Comparison of ENCODE assay signal across 8 cellular contexts in genomic region chrX:154367474-154368308, GRCh38. TPM values are rescaled to one million over a fixed set of nuclear protein-coding genes. Genes with fewer than 3 reads are reported as not detected.
A peak's percentile ranks its signal among the peaks of the same experiment; 100 is the strongest.
DNase-seq lines count a peak whose midpoint lies in the region; ATAC-seq and TF ChIP-seq lines count a peak whose summit lies in the region.

No MANE protein-coding gene starts in this region.

- ATAC-seq in GM18909 (IDR thresholded peaks at IDR 0.05; ENCODE audit: poor library complexity, unreplicated experiment) = no peak

- peak overlapping the region; percentile 97 for H3K9ac ChIP-seq in GM23248
- H3K9ac ChIP-seq in skeletal muscle satellite cell (ENCODE audit: low read depth, low read length) = peak overlapping the region; percentile 99

- peak overlapping the region; percentile 69 for H3K4me3 Mint-ChIP-seq in activated CD4-positive, alpha-beta memory T cell treated with anti-CD3 and anti-CD28 coated beads for 36 hours

- H4K20me1 ChIP-seq in GM23248 (ENCODE audit: insufficient read depth) = no peaks in the 10 kb centered on the region

- H2AFZ ChIP-seq in GM23248 = no peak overlapping the region

- no peaks in the 10 kb centered on the region for H3K9me2 ChIP-seq in GM23248 (ENCODE audit: insufficient read depth)

- H3K4me1 Mint-ChIP-seq in activated CD4-positive, alpha-beta memory T cell treated with anti-CD3 and anti-CD28 coated beads for 36 hours (ENCODE audit: low read depth) = peaks cover 20% of the 10 kb centered on the region

- H3K27me3 Mint-ChIP-seq in activated CD4-positive, alpha-beta memory T cell treated with anti-CD3 and anti-CD28 coated beads for 36 hours = no peaks in the 10 kb centered on the region

- intact Hi-C loops in activated CD4-positive, alpha-beta memory T cell treated with anti-CD3 and anti-CD28 coated beads for 36 hours (cut with micrococcal nuclease) = no loop called here

- H3K27ac ChIP-seq in GM23248 = peak overlapping the region; percentile 98

- CTCF ChIA-PET in activated CD4-positive, alpha-beta memory T cell treated with anti-CD3 and anti-CD28 coated beads for 36 hours (lab: Charles Lee) = no interaction called here

- H3K27me3 ChIP-seq in GM23248 (replicated peaks; ENCODE audit: insufficient read depth) = no peaks in the 10 kb centered on the region
- H3K27me3 ChIP-seq in skeletal muscle satellite cell (ENCODE audit: control insufficient read depth, insufficient read depth, low read length) = no peaks in the 10 kb centered on the region

- peak overlapping the region; percentile 87 for H3K27ac Mint-ChIP-seq in activated CD4-positive, alpha-beta memory T cell treated with anti-CD3 and anti-CD28 coated beads for 36 hours

- H3K4me2 ChIP-seq in GM23248 (ENCODE audit: unreplicated experiment) (peak overlapping the region; percentile 73), skeletal muscle satellite cell (ENCODE audit: low read length) (peak overlapping the region; percentile 90)

- H3K9me3 Mint-ChIP-seq in activated CD4-positive, alpha-beta memory T cell treated with anti-CD3 and anti-CD28 coated beads for 36 hours = no peaks in the 10 kb centered on the region

- in situ Hi-C loops in GM23248 (cut with MboI) = no loop called here

- no peaks in the 10 kb centered on the region for H3K9me3 ChIP-seq in GM23248 (ENCODE audit: low read depth)
- H3K9me3 ChIP-seq in skeletal muscle satellite cell (replicated peaks; ENCODE audit: low read length) = no peaks in the 10 kb centered on the region

- H3F3A ChIP-seq in GM23248 (ENCODE audit: insufficient read depth) = peaks cover 20% of the 10 kb centered on the region

- DNase-seq in GM23248 (no peak), fibroblast of villous mesenchyme (ENCODE audit: low read depth) (no peak), NCI-H1092 (lab: John Stamatoyannopoulos, UW) (no peak), SW 1271 (lab: John Stamatoyannopoulos, UW) (no peak), T-helper 9 cell (no peak)
- DNase-seq in activated CD4-positive, alpha-beta memory T cell treated with anti-CD3 and anti-CD28 coated beads for 36 hours = no peak

- peaks cover 4% of the 10 kb centered on the region; the same call in 1 of the 2 replicates for H3K36me3 ChIP-seq in GM23248 (ENCODE audit: low read depth)
- H3K36me3 ChIP-seq in skeletal muscle satellite cell (ENCODE audit: insufficient read depth, low read length) = peaks cover 63% of the 10 kb centered on the region

- whole genome bisulfite sequencing in GM23248 (ENCODE audit: low coverage in 1 of 2, low lambda C conversion rate in 2 of 2, missing lambda C conversion rate in 2 of 2), 2 experiments = 49 to 75% methylated on average over 10 to 17 of the region's 31 CpGs

- POLR2A ChIA-PET in activated CD4-positive, alpha-beta memory T cell treated with anti-CD3 and anti-CD28 coated beads for 36 hours (lab: Charles Lee) = interaction anchor here (1.6 to 2.0 kb wide), 3 partner anchors 16 to 397 kb away, joined by 4 to 11 read pairs (median 5); partner anchors contain the start of genes HCFC1 and RPL10

- H3K4me3 ChIP-seq in GM23248 = peak overlapping the region; percentile 92
- H3K4me3 ChIP-seq in fibroblast of villous mesenchyme (ENCODE audit: low read depth, low read length) = peak overlapping the region; percentile 75
- peak overlapping the region; percentile 78 for H3K4me3 ChIP-seq in skeletal muscle satellite cell (ENCODE audit: low read length)

- peaks cover 78% of the 10 kb centered on the region for H3K79me2 ChIP-seq in GM23248 (ENCODE audit: insufficient read depth)

- TF ChIP-seq CTCF in fibroblast of villous mesenchyme (IDR thresholded peaks at IDR 0.05; ENCODE audit: insufficient read depth, low read depth, low read length) = no peak

- H3K4me1 ChIP-seq in GM23248 (ENCODE audit: insufficient read depth) (0 out of 2 replicates have a peak, but pooled peaks cover 9% of the 10 kb centered on the region), skeletal muscle satellite cell (ENCODE audit: control insufficient read depth, insufficient read depth, low read length) (peaks cover 37% of the 10 kb centered on the region)

- peaks cover 26% of the 10 kb centered on the region for H3K36me3 Mint-ChIP-seq in activated CD4-positive, alpha-beta memory T cell treated with anti-CD3 and anti-CD28 coated beads for 36 hours

RNA-seq across cellular contexts. Expression of gene FLNA, which starts 6.7 kb away (rescaled TPM):
- 2,857 and 2,903 TPM in 2 replicates for total RNA-seq in GM23248 (2014; rRNA removed; shearing (Covaris generic))
- polyA plus RNA-seq in GM23248 (2016; fragmentation: Nextera tagmentation; extraction: Ambion mirVana) = 1,377 and 1,379 TPM in 2 replicates
- total RNA-seq in activated CD4-positive, alpha-beta memory T cell treated with anti-CD3 and anti-CD28 coated beads for 36 hours = 1,000 to 10,000 TPM; 1,023 to 1,032 TPM
- 3,767 and 4,290 TPM in 2 replicates for total RNA-seq in fibroblast of villous mesenchyme
- total RNA-seq in skeletal muscle satellite cell (2012; rRNA removed) = 1,046 and 1,316 TPM in 2 replicates

RNA-seq across cellular contexts. Expression of gene EMD, which starts 11.4 kb away (rescaled TPM):
- 39.7 TPM in 2 replicates for total RNA-seq in GM23248 (2014; rRNA removed; shearing (Covaris generic))
- polyA plus RNA-seq in GM23248 (2016; fragmentation: Nextera tagmentation; extraction: Ambion mirVana) = 86.6 and 96.0 TPM in 2 replicates
- 10 to 100 TPM; 75.8 to 79.1 TPM for total RNA-seq in activated CD4-positive, alpha-beta memory T cell treated with anti-CD3 and anti-CD28 coated beads for 36 hours
- 34.5 and 35.1 TPM in 2 replicates for total RNA-seq in fibroblast of villous mesenchyme
- total RNA-seq in skeletal muscle satellite cell (2012; rRNA removed) = 33.2 and 44.3 TPM in 2 replicates

RNA-seq across cellular contexts. Expression of gene RPL10, which starts 30.5 kb away (rescaled TPM):
- total RNA-seq in GM23248 (2014; rRNA removed; shearing (Covaris generic)) = 3,014 and 6,561 TPM in 2 replicates
- 1,381 and 1,435 TPM in 2 replicates for polyA plus RNA-seq in GM23248 (2016; fragmentation: Nextera tagmentation; extraction: Ambion mirVana)
- total RNA-seq in activated CD4-positive, alpha-beta memory T cell treated with anti-CD3 and anti-CD28 coated beads for 36 hours = 1,000 to 10,000 TPM; 3,597 to 3,654 TPM
- 1,310 and 1,322 TPM in 2 replicates for total RNA-seq in fibroblast of villous mesenchyme
- total RNA-seq in skeletal muscle satellite cell (2012; rRNA removed) = 2,217 and 3,625 TPM in 2 replicates

RNA-seq across cellular contexts. Expression of gene DNASE1L1, which starts 41.4 kb away (rescaled TPM):
- 60.7 TPM in 2 replicates for total RNA-seq in GM23248 (2014; rRNA removed; shearing (Covaris generic))
- polyA plus RNA-seq in GM23248 (2016; fragmentation: Nextera tagmentation; extraction: Ambion mirVana) = 16.6 and 17.0 TPM in 2 replicates
- total RNA-seq in activated CD4-positive, alpha-beta memory T cell treated with anti-CD3 and anti-CD28 coated beads for 36 hours = 10 to 100 TPM; 12.5 to 13.3 TPM
- 45.4 and 53.5 TPM in 2 replicates for total RNA-seq in fibroblast of villous mesenchyme
- total RNA-seq in skeletal muscle satellite cell (2012; rRNA removed) = 22.3 and 35.5 TPM in 2 replicates

RNA-seq across cellular contexts. Expression of gene TAFAZZIN, which starts 43.6 kb away (rescaled TPM):
- 17.6 and 38.8 TPM in 2 replicates for total RNA-seq in GM23248 (2014; rRNA removed; shearing (Covaris generic))
- polyA plus RNA-seq in GM23248 (2016; fragmentation: Nextera tagmentation; extraction: Ambion mirVana) = 18.2 and 20.5 TPM in 2 replicates
- 10 to 100 TPM; 58.6 to 66.4 TPM for total RNA-seq in activated CD4-positive, alpha-beta memory T cell treated with anti-CD3 and anti-CD28 coated beads for 36 hours
- total RNA-seq in fibroblast of villous mesenchyme = 15.5 and 17.4 TPM in 2 replicates
- 13.1 and 16.0 TPM in 2 replicates for total RNA-seq in skeletal muscle satellite cell (2012; rRNA removed)
